ENCODE assay signal across 1 cellular context in the genomic region with DNA sequence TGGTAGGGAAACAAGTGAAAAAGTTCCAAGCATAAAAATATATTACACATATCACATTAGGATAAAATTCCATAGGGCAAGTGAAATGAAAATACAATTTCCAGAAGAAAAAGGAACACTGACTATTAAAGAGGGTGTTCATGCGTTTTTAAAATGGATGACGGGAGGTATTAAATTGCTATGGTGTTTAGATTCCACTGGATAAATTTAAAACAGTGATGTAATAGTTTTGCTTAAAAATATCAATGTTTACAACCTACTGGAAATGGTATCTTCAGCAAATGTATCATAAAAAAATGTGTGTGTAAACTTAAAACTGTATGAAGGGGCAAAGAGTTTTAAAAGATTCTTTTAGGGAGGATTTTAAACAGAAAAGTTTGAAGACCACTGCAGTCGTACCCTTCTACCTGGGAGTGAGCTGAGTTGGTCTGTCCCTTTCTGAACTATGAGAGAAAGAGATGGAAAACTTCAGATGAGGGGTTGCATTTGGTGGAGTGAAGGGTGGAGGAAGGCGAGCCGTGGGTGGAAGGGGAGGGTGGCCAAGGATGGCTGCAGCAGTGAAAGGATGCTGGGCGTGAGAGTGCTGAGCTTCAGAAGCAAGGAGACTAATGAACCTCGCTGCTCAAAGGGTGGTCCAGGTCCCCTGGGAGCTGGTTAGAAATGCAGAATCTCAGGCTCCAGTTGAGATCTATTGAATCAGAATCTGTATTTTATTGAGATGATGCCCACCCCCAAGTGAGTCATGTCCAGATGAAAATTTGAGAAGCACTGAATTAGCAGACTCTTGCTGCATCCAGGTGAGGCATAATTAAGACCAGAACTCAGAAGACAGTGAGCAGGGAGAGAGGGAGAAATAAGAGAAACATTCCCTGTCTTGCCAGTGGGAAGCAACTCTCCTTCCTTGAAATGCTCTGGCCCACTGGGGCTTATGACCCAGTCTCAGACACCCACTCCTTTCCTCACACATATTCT.
TF ChIP-seq lines count a peak whose summit lies in the region.

No MANE protein-coding gene starts in this region.

TF ChIP-seq in WTC11, 78 proteins besides CTCF, POLR2A, EP300 and RAD21 (continued from another document):
- TF ChIP-seq ATF6 (CRISPR knock-in tag; IDR thresholded peaks at IDR 0.05): no peak
- no peak for TF ChIP-seq AFF4 (CRISPR knock-in tag; IDR thresholded peaks at IDR 0.05; ENCODE audit: borderline replicate concordance)
- TF ChIP-seq USF1 (CRISPR knock-in tag; IDR thresholded peaks at IDR 0.05): no peak
- TF ChIP-seq, protein P1, sequence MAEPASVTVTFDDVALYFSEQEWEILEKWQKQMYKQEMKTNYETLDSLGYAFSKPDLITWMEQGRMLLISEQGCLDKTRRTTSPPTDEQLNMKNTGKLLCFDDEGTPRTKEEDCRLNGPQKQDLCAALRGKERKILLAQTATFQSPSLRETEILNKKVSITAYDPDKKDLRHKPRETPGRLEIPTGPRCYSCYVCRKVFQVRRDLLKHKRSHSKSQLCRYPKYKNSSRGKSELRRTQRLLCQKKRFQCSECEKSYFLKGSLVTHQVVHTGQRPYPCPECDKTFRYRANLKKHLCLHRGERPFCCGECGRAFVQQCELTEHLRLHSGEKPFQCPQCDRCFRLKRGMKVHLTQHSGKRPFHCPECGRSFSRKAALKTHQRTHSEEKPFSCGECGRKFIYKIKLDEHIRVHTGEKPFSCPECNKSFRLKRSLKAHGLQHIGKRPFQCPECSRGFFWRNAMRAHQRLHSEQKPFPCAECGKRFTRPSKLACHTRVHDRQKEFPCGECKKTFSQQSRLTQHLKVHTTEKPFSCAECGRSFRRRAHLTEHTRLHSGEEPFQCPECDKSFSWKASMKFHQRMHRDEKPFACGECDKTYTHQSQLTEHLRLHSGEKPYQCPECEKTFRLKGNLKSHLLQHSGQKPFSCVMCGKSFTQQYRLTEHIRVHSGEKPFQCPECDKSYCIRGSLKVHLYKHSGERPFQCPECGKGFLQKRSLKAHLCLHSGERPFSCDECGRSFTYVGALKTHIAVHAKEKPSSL (CRISPR knock-in tag; conservative IDR thresholded peaks at IDR 0.05): no peak
- no peak for TF ChIP-seq USF2 (CRISPR knock-in tag; IDR thresholded peaks at IDR 0.05)
- TF ChIP-seq EMX1 (CRISPR knock-in tag; IDR thresholded peaks at IDR 0.05): no peak
- TF ChIP-seq, protein P2, sequence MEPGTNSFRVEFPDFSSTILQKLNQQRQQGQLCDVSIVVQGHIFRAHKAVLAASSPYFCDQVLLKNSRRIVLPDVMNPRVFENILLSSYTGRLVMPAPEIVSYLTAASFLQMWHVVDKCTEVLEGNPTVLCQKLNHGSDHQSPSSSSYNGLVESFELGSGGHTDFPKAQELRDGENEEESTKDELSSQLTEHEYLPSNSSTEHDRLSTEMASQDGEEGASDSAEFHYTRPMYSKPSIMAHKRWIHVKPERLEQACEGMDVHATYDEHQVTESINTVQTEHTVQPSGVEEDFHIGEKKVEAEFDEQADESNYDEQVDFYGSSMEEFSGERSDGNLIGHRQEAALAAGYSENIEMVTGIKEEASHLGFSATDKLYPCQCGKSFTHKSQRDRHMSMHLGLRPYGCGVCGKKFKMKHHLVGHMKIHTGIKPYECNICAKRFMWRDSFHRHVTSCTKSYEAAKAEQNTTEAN (CRISPR knock-in tag; IDR thresholded peaks at IDR 0.05): no peak
- no peak for TF ChIP-seq FOXJ3 (CRISPR knock-in tag; IDR thresholded peaks at IDR 0.05; ENCODE audit: borderline replicate concordance)
